8 cellular contexts compared by ENCODE assay signal in genomic region chr17:50169121-50169764, GRCh38. TPM values are rescaled to one million over a fixed set of nuclear protein-coding genes. Genes with fewer than 3 reads are reported as not detected.
DNase-seq lines count a peak whose midpoint lies in the region; ATAC-seq, FAIRE-seq and TF ChIP-seq lines count a peak whose summit lies in the region.

No MANE protein-coding gene starts in this region.

- intact Hi-C loops in CD4-positive, alpha-beta T cell (cut with DNase I, micrococcal nuclease): loop anchor here in 1 of 2 experiments (5.0 kb wide), 1 partner anchor 37 kb away; the partner anchor contains the start of gene SAMD14
- intact Hi-C loops in OCI-LY7 (cut with micrococcal nuclease; ENCODE audit: unreplicated experiment) (loop anchor here (1.0 kb wide), 3 partner anchors 29 to 128 kb away; no protein-coding TSS in a partner anchor), pancreas (cut with DNase I) (no loop called here)

- CTCF ChIA-PET in CD4-positive, alpha-beta T cell (lab: Charles Lee): interaction anchor here (0.6 to 1.9 kb wide), 15 partner anchors 8 to 129 kb away, joined by 3 to 8 read pairs (median 5); partner anchors contain the start of genes PDK2 and TMEM92
- CTCF ChIA-PET in OCI-LY7 (lab: Charles Lee; ENCODE audit: unreplicated experiment): interaction anchor here (0.6 to 1.5 kb wide), 8 partner anchors 8 to 75 kb away, joined by 3 to 9 read pairs (median 4); no protein-coding TSS in a partner anchor

- peak overlapping the region; percentile 58 for H3K27ac Mint-ChIP-seq in CD4-positive, alpha-beta T cell

- POLR2A ChIA-PET in CD4-positive, alpha-beta T cell (lab: Charles Lee): interaction anchor here (0.7 to 0.9 kb wide), 3 partner anchors 32 to 103 kb away, joined by 3 to 4 read pairs (median 3); partner anchors contain the start of genes COL1A1 and PDK2
- POLR2A ChIA-PET in OCI-LY7 (lab: Charles Lee): interaction anchor here (0.6 to 0.8 kb wide), 2 partner anchors 28 to 68 kb away, joined by 3 read pairs; no protein-coding TSS in a partner anchor

- peak; percentile 88 for ATAC-seq in CD4-positive, alpha-beta T cell (ENCODE audit: poor library complexity)
- ATAC-seq in pancreas: peak; percentile 72 to 90 (median 80)
- ATAC-seq in HG02588 (IDR thresholded peaks at IDR 0.05; ENCODE audit: unreplicated experiment): no peak
- no peak for ATAC-seq in HG02852 (IDR thresholded peaks at IDR 0.05; ENCODE audit: unreplicated experiment)

- H3K4me3 Mint-ChIP-seq in CD4-positive, alpha-beta T cell: peak overlapping the region; percentile 63

- no peaks in the 10 kb centered on the region for H4K20me1 ChIP-seq in OCI-LY7 (ENCODE audit: insufficient read depth, low read length)

- peak overlapping the region; percentile 96 for H2AFZ ChIP-seq in OCI-LY7 (ENCODE audit: low read length)

- H3K9me3 Mint-ChIP-seq in CD4-positive, alpha-beta T cell: no peaks in the 10 kb centered on the region

- H3K4me3 ChIP-seq in HFF-Myc (replicated peaks; ENCODE audit: low read depth, low read length) (no peak overlapping the region), OCI-LY7 (ENCODE audit: low read depth, low read length, poor library complexity, severe bottlenecking) (peak overlapping the region; percentile 64), fibroblast of pulmonary artery (replicated peaks; ENCODE audit: low read depth, low read length) (no peak overlapping the region), pancreas (no peak overlapping the region)

- H3K27me3 Mint-ChIP-seq in CD4-positive, alpha-beta T cell: no peaks in the 10 kb centered on the region

- DNase-seq in CD4-positive, alpha-beta T cell: peak; percentile 32 to 61 (median 53)
- no peak for DNase-seq in HFF-Myc (ENCODE audit: extremely low read depth, low read depth)
- peak; percentile 84 for DNase-seq in OCI-LY7 (ENCODE audit: low spot score)
- DNase-seq in activated T-cell treated with anti-CD3 and anti-CD28 coated beads, Interleukin-2, amount 50 U/mL, for 48 hours: peak; percentile 82 to 83
- peak; percentile 76 for DNase-seq in fibroblast of pulmonary artery (ENCODE audit: low read depth)
- DNase-seq in pancreas: peak in 3 of 6 donors; percentile 52 to 60 (median 53)

- TF ChIP-seq CTCF in CD4-positive, alpha-beta T cell (IDR thresholded peaks at IDR 0.05): peak; percentile 30
- TF ChIP-seq CTCF in HFF-Myc (IDR thresholded peaks at IDR 0.05; ENCODE audit: low read depth, low read length, missing control alignments) (peak; percentile 91), OCI-LY7 (conservative IDR thresholded peaks at IDR 0.05; ENCODE audit: low read length) (peak; percentile 92), fibroblast of pulmonary artery (IDR thresholded peaks at IDR 0.05; ENCODE audit: low read length, missing control alignments) (peak; percentile 84), pancreas (IDR thresholded peaks at IDR 0.05) (peak in 3 of 4 donors; percentile 15 to 43 (median 17))

- WGBS in pancreas, 2 donors: 17 to 31% methylated on average over 14 of the region's 14 CpGs

- H3K9me2 ChIP-seq in OCI-LY7 (ENCODE audit: insufficient read depth, low read length): no peaks in the 10 kb centered on the region

- H3K4me2 ChIP-seq in OCI-LY7 (ENCODE audit: low read length): peak overlapping the region; percentile 69

- no peaks in the 10 kb centered on the region for H3K36me3 Mint-ChIP-seq in CD4-positive, alpha-beta T cell (ENCODE audit: low read depth)

- H3K4me1 ChIP-seq in OCI-LY7 (ENCODE audit: insufficient read depth, low read length, poor library complexity, severe bottlenecking) (peaks cover 17% of the 10 kb centered on the region), pancreas (no peaks in the 10 kb centered on the region)

- H3K79me2 ChIP-seq in OCI-LY7 (ENCODE audit: insufficient read depth, low read depth, low read length): no peaks in the 10 kb centered on the region

- FAIRE-seq in pancreas (lab: Jason Lieb, UNC): no peak

- H3K36me3 ChIP-seq in OCI-LY7 (ENCODE audit: insufficient read depth, low read length) (no peaks in the 10 kb centered on the region), pancreas (no peaks in the 10 kb centered on the region)

- no TSS peak for BruUV-seq in OCI-LY7 (replicated peaks; lab: Mats Ljungman, UMichigan)

- no peaks in the 10 kb centered on the region for H3K27me3 ChIP-seq in CD4-positive, alpha-beta T cell (ENCODE audit: control insufficient read depth, insufficient read depth, low read length)
- H3K27me3 ChIP-seq in pancreas: no peaks in the 10 kb centered on the region

- H3K9me3 ChIP-seq in CD4-positive, alpha-beta T cell (ENCODE audit: control insufficient read depth, low read length): no peaks in the 10 kb centered on the region
- no peaks in the 10 kb centered on the region for H3K9me3 ChIP-seq in OCI-LY7 (ENCODE audit: low read length)
- H3K9me3 ChIP-seq in pancreas: no peaks in the 10 kb centered on the region

- H3K27ac ChIP-seq in CD4-positive, alpha-beta T cell (ENCODE audit: low read depth, low read length): no peak overlapping the region
- no peak overlapping the region for H3K27ac ChIP-seq in OCI-LY7 (ENCODE audit: low read depth, low read length, poor library complexity, severe bottlenecking)
- H3K27ac ChIP-seq in pancreas: no peak overlapping the region

- peaks cover 12% of the 10 kb centered on the region for H3K4me1 Mint-ChIP-seq in CD4-positive, alpha-beta T cell (ENCODE audit: low read depth)

RNA-seq across cellular contexts. Expression of gene SGCA, which starts 3.4 kb away (rescaled TPM):
- total RNA-seq in CD4-positive, alpha-beta T cell: not detected
- total RNA-seq in OCI-LY7 (2014; rRNA removed; shearing (Covaris generic)): 0.57 TPM in 1 of 2 replicates, not detected in the other
- total RNA-seq in OCI-LY7 (2022): 1.1 TPM in 1 of 2 replicates, not detected in the other
- total RNA-seq in pancreas: 1 to 10 TPM in 2 of 6 donors, under 1 TPM in 1, not detected in 3; 0.31 to 1.1 (median 1.0) TPM
- 1 to 10 TPM; 1.7 to 3.0 TPM for polyA plus RNA-seq in pancreas

RNA-seq across cellular contexts. Expression of gene PPP1R9B, which starts 18.8 kb away (rescaled TPM):
- total RNA-seq in CD4-positive, alpha-beta T cell: 10 to 100 TPM; 53.4 to 55.7 TPM
- 45.3 and 73.2 TPM in 2 replicates for total RNA-seq in OCI-LY7 (2014; rRNA removed; shearing (Covaris generic))
- 73.9 and 87.0 TPM in 2 replicates for total RNA-seq in OCI-LY7 (2022)
- total RNA-seq in pancreas: 10 to 100 TPM; 13.5 to 34.6 (median 17.7) TPM
- 10 to 100 TPM; 14.3 to 29.2 TPM for polyA plus RNA-seq in pancreas

RNA-seq across cellular contexts. Expression of gene COL1A1, which starts 32.2 kb away (rescaled TPM):
- total RNA-seq in CD4-positive, alpha-beta T cell: 10 to 100 TPM in 1 of 2 experiments, 1 to 10 TPM in 1; 10.0 to 11.4 TPM
- not detected in 2 replicates for total RNA-seq in OCI-LY7 (2014; rRNA removed; shearing (Covaris generic))
- total RNA-seq in OCI-LY7 (2022) (not detected in 2 replicates), pancreas (100 to 1,000 TPM in 2 of 6 donors, 10 to 100 TPM in 3, 1 to 10 TPM in 1; 9.0 to 875 (median 36.6) TPM)
- polyA plus RNA-seq in pancreas: 10 to 100 TPM; 10.4 to 22.2 TPM

RNA-seq across cellular contexts. Expression of gene SAMD14, which starts 39.3 kb away (rescaled TPM):
- total RNA-seq in CD4-positive, alpha-beta T cell: under 1 TPM; 0.33 to 0.53 TPM
- total RNA-seq in OCI-LY7 (2014; rRNA removed; shearing (Covaris generic)): not detected in 2 replicates
- total RNA-seq in OCI-LY7 (2022): 0.13 and 0.59 TPM in 2 replicates
- total RNA-seq in pancreas: under 1 TPM; 0.09 to 0.90 (median 0.33) TPM
- polyA plus RNA-seq in pancreas: 1 to 10 TPM in 1 of 2 donors, under 1 TPM in 1; 0.80 to 1.3 TPM

Comparison
In these comparisons a context has a peak if more than half of its experiments do, and no peak if none do; other contexts are left out.
1. ATAC-seq: peak in CD4-positive, alpha-beta T cell (single experiment) and pancreas (4 of 4); none in HG02588 (single experiment) and HG02852 (single experiment).
2. CTCF ChIP-seq: peak in every context shown above with its lines; median percentile 92 in OCI-LY7; 91 in HFF-Myc; 84 in fibroblast of pulmonary artery; 30 in CD4-positive, alpha-beta T cell; 17 in pancreas.
3. RNA of gene COL1A1, which starts 32.2 kb away (total RNA-seq): 9.0 to 875 TPM in pancreas and 10.0 to 11.4 TPM in CD4-positive, alpha-beta T cell; not detected in OCI-LY7; every median in the first group is over 4 times any median in the second.